ENCODE assay signal across 14 cellular contexts in genomic region chr2:158204741-158205165, GRCh38.
A peak's percentile ranks its signal among the peaks of the same experiment; 100 is the strongest.
DNase-seq lines count a peak whose midpoint lies in the region; ATAC-seq and TF ChIP-seq lines count a peak whose summit lies in the region.
"Had no signal": no experiment of that assay in that cellular context is flagged by ENCODE, and none has a peak within 500 bp of the region (broad histone marks: within the 10 kb centered on the region; RNA-seq: fewer than 3 reads in every experiment).

No MANE protein-coding gene starts in this region.

- TF ChIP-seq CTCF in AG10803 (conservative IDR thresholded peaks at IDR 0.05; ENCODE audit: low read length), result no peak

- peak; percentile 60 for ATAC-seq in GM19438 (IDR thresholded peaks at IDR 0.05; ENCODE audit: low read depth, unreplicated experiment)
- no peak for ATAC-seq in HG02759 (IDR thresholded peaks at IDR 0.05; ENCODE audit: unreplicated experiment)
- ATAC-seq: body of pancreas, pancreas had no signal

- no peak overlapping the region for H3K4me3 ChIP-seq in AG10803 (ENCODE audit: low read length)
- H3K4me3 ChIP-seq: body of pancreas, pancreas had no signal

- DNase-seq in AG10803 (ENCODE audit: low read depth) (peak; percentile 17), RPMI7951 (ENCODE audit: low read depth) (peak; percentile 11), hepatic stellate cell (ENCODE audit: low spot score) (peak; percentile 17), activated gamma-delta T cell (lab: John Stamatoyannopoulos, UW) (no peak), ecto neural progenitor cell (ENCODE audit: low spot score) (no peak), NAMALWA (ENCODE audit: low spot score) (no peak)
- DNase-seq: activated CD4-positive, alpha-beta T cell treated with anti-CD3 and anti-CD28 coated beads, Interleukin-2, amount 50 U/mL, for 1 hour; body of pancreas; Calu3; Kasumi-1; pancreas; T-helper 9 cell had no signal

Comparison
In these comparisons a context has a peak if more than half of its experiments do, and no peak if none do; other contexts are left out.
1. DNase-seq: peak in AG10803 (single experiment), RPMI7951 (single experiment) and hepatic stellate cell (single experiment); none in activated gamma-delta T cell (single experiment), ecto neural progenitor cell (single experiment) and NAMALWA (single experiment).